21 cellular contexts compared by ENCODE assay signal in genomic region chr19:16655727-16656126, GRCh38. TPM values are rescaled to one million over a fixed set of nuclear protein-coding genes. Genes with fewer than 3 reads are reported as not detected.
DNase-seq lines count a peak whose midpoint lies in the region; ATAC-seq and TF ChIP-seq lines count a peak whose summit lies in the region.
"Had no signal": no experiment of that assay in that cellular context is flagged by ENCODE, and none has a peak within 500 bp of the region (broad histone marks: within the 10 kb centered on the region; RNA-seq: fewer than 3 reads in every experiment).

No MANE protein-coding gene starts in this region.

- H3K9me3 Mint-ChIP-seq in activated T-cell treated with anti-CD3 and anti-CD28 coated beads, Interleukin-2, amount 50 U/mL, for 24 hours: no peaks in the 10 kb centered on the region
- H3K9me3 Mint-ChIP-seq in activated T-cell treated with anti-CD3 and anti-CD28 coated beads, Interleukin-2, amount 50 U/mL, for 72 hours: no peaks in the 10 kb centered on the region
- no peaks in the 10 kb centered on the region for H3K9me3 Mint-ChIP-seq in neural progenitor cell
- no peaks in the 10 kb centered on the region for H3K9me3 Mint-ChIP-seq in activated naive CD8-positive, alpha-beta T cell treated with anti-CD3 and anti-CD28 coated beads, Interleukin-2, amount 50 U/mL, for 24 hours
- H3K9me3 Mint-ChIP-seq: CD4-positive, alpha-beta memory T cell had no signal

- peaks cover 44% of the 10 kb centered on the region for H3K79me2 ChIP-seq in neural progenitor cell (ENCODE audit: low read depth)

- no peak for DNase-seq in activated T-cell treated with anti-CD3 and anti-CD28 coated beads, Interleukin-2, amount 50 U/mL, for 24 hours
- DNase-seq in activated T-cell treated with anti-CD3 and anti-CD28 coated beads, Interleukin-2, amount 50 U/mL, for 72 hours: no peak
- DNase-seq in neural progenitor cell (ENCODE audit: low spot score) (no peak), DMS114 treated with DMSO at 0.1 percent for 48 hours (lab: John Stamatoyannopoulos, UW; ENCODE audit: unreplicated experiment) (no peak)
- no peak for DNase-seq in activated naive CD8-positive, alpha-beta T cell treated with anti-CD3 and anti-CD28 coated beads, Interleukin-2, amount 50 U/mL, for 24 hours
- DNase-seq: 8988T; ACHN; AML-193; BE2C; Calu3; CD4-positive, alpha-beta memory T cell; COR-L47; DMS 273 treated with DMSO at 0.1 percent for 48 hours; DMS53; DMS79 treated with DMSO at 0.1 percent for 48 hours; H7; HCEC 1CT had no signal

- peaks cover 51% of the 10 kb centered on the region for H4K20me1 ChIP-seq in neural progenitor cell (ENCODE audit: low read depth)

- H3K9ac ChIP-seq in neural progenitor cell: peak overlapping the region; percentile 4

- TF ChIP-seq CTCF in VCaP (conservative IDR thresholded peaks at IDR 0.05): no peak
- no peak for TF ChIP-seq CTCF in neural progenitor cell (IDR thresholded peaks at IDR 0.05)

- peaks cover 35% of the 10 kb centered on the region for H3K4me1 Mint-ChIP-seq in activated T-cell treated with anti-CD3 and anti-CD28 coated beads, Interleukin-2, amount 50 U/mL, for 24 hours (ENCODE audit: low read depth)
- H3K4me1 Mint-ChIP-seq in activated T-cell treated with anti-CD3 and anti-CD28 coated beads, Interleukin-2, amount 50 U/mL, for 72 hours (ENCODE audit: low read depth): peaks cover 30% of the 10 kb centered on the region
- peaks cover 7% of the 10 kb centered on the region for H3K4me1 Mint-ChIP-seq in neural progenitor cell
- peaks cover 24% of the 10 kb centered on the region for H3K4me1 Mint-ChIP-seq in activated naive CD8-positive, alpha-beta T cell treated with anti-CD3 and anti-CD28 coated beads, Interleukin-2, amount 50 U/mL, for 24 hours

- no peak overlapping the region for H2AFZ ChIP-seq in neural progenitor cell (replicated peaks)

- H3K27ac ChIP-seq in VCaP (peak overlapping the region; percentile 94), neural progenitor cell (no peak overlapping the region)
- H3K27ac ChIP-seq: A549; BLaER1 treated with 17β-estradiol and CSF1 and Interleukin-3, amounts not matched to agents 10 nM and 100 nM had no signal

- peak overlapping the region; percentile 37 for H3K27ac Mint-ChIP-seq in activated T-cell treated with anti-CD3 and anti-CD28 coated beads, Interleukin-2, amount 50 U/mL, for 24 hours
- no peak overlapping the region for H3K27ac Mint-ChIP-seq in activated T-cell treated with anti-CD3 and anti-CD28 coated beads, Interleukin-2, amount 50 U/mL, for 72 hours
- H3K27ac Mint-ChIP-seq in neural progenitor cell: no peak overlapping the region
- H3K27ac Mint-ChIP-seq in activated naive CD8-positive, alpha-beta T cell treated with anti-CD3 and anti-CD28 coated beads, Interleukin-2, amount 50 U/mL, for 24 hours: no peak overlapping the region

- H3K27me3 Mint-ChIP-seq in activated T-cell treated with anti-CD3 and anti-CD28 coated beads, Interleukin-2, amount 50 U/mL, for 24 hours: no peaks in the 10 kb centered on the region
- no peaks in the 10 kb centered on the region for H3K27me3 Mint-ChIP-seq in activated T-cell treated with anti-CD3 and anti-CD28 coated beads, Interleukin-2, amount 50 U/mL, for 72 hours (ENCODE audit: low read depth)
- H3K27me3 Mint-ChIP-seq in neural progenitor cell (ENCODE audit: insufficient read depth, low read depth): peaks cover 3% of the 10 kb centered on the region
- H3K27me3 Mint-ChIP-seq in activated naive CD8-positive, alpha-beta T cell treated with anti-CD3 and anti-CD28 coated beads, Interleukin-2, amount 50 U/mL, for 24 hours: no peaks in the 10 kb centered on the region
- H3K27me3 Mint-ChIP-seq: CD4-positive, alpha-beta memory T cell had no signal

- peaks cover 5% of the 10 kb centered on the region for H3K4me1 ChIP-seq in neural progenitor cell
- H3K4me1 ChIP-seq: BE2C had no signal

- no peak overlapping the region for H3K4me3 ChIP-seq in neural progenitor cell
- H3K4me3 ChIP-seq: A549; BLaER1 treated with 17β-estradiol and CSF1 and Interleukin-3, amounts not matched to agents 10 nM and 100 nM had no signal

- no peak for ATAC-seq in activated T-cell treated with anti-CD3 and anti-CD28 coated beads, Interleukin-2, amount 50 U/mL, for 72 hours (replicated peaks in 1 of 2)
- no peak for ATAC-seq in activated naive CD8-positive, alpha-beta T cell treated with anti-CD3 and anti-CD28 coated beads, Interleukin-2, amount 50 U/mL, for 24 hours
- ATAC-seq: A549 had no signal

- H3K4me3 Mint-ChIP-seq in activated T-cell treated with anti-CD3 and anti-CD28 coated beads, Interleukin-2, amount 50 U/mL, for 24 hours: no peak overlapping the region
- H3K4me3 Mint-ChIP-seq in activated T-cell treated with anti-CD3 and anti-CD28 coated beads, Interleukin-2, amount 50 U/mL, for 72 hours: no peak overlapping the region
- no peak overlapping the region for H3K4me3 Mint-ChIP-seq in neural progenitor cell
- no peak overlapping the region for H3K4me3 Mint-ChIP-seq in activated naive CD8-positive, alpha-beta T cell treated with anti-CD3 and anti-CD28 coated beads, Interleukin-2, amount 50 U/mL, for 24 hours
- H3K4me3 Mint-ChIP-seq: CD14-positive monocyte had no signal

- H3K27me3 ChIP-seq in neural progenitor cell: peaks cover 5% of the 10 kb centered on the region
- H3K27me3 ChIP-seq: BE2C; BLaER1 treated with 17β-estradiol and CSF1 and Interleukin-3, amounts not matched to agents 10 nM and 100 nM had no signal

- H3K4me2 ChIP-seq in neural progenitor cell: no peak overlapping the region
- H3K4me2 ChIP-seq: A549; BLaER1 treated with 17β-estradiol and CSF1 and Interleukin-3, amounts not matched to agents 10 nM and 100 nM had no signal

- peaks cover 88% of the 10 kb centered on the region for H3K36me3 Mint-ChIP-seq in activated T-cell treated with anti-CD3 and anti-CD28 coated beads, Interleukin-2, amount 50 U/mL, for 24 hours (ENCODE audit: low read depth)
- H3K36me3 Mint-ChIP-seq in activated T-cell treated with anti-CD3 and anti-CD28 coated beads, Interleukin-2, amount 50 U/mL, for 72 hours (ENCODE audit: insufficient read depth in 2 of 2): peaks cover 16 to 29% of the 10 kb centered on the region in 2 donors
- H3K36me3 Mint-ChIP-seq in neural progenitor cell: peaks cover 39% of the 10 kb centered on the region
- peaks cover 48% of the 10 kb centered on the region for H3K36me3 Mint-ChIP-seq in activated naive CD8-positive, alpha-beta T cell treated with anti-CD3 and anti-CD28 coated beads, Interleukin-2, amount 50 U/mL, for 24 hours (ENCODE audit: low read depth)

- peaks cover 8% of the 10 kb centered on the region for H3K36me3 ChIP-seq in neural progenitor cell

- H3F3A ChIP-seq in neural progenitor cell (ENCODE audit: low read depth): no peaks in the 10 kb centered on the region

- H3K9me3 ChIP-seq in neural progenitor cell (ENCODE audit: low read depth): no peaks in the 10 kb centered on the region
- H3K9me3 ChIP-seq: A549; BE2C; BLaER1 treated with 17β-estradiol and CSF1 and Interleukin-3, amounts not matched to agents 10 nM and 100 nM had no signal

RNA-seq across cellular contexts. Expression of gene SMIM7, which starts 4.2 kb away (rescaled TPM):
- 10 to 100 TPM; 75.8 to 81.1 TPM for total RNA-seq in activated T-cell treated with anti-CD3 and anti-CD28 coated beads, Interleukin-2, amount 50 U/mL, for 72 hours
- total RNA-seq in neural progenitor cell (ENCODE audit: low replicate concordance): 65.3 and 105 TPM in 2 replicates

RNA-seq across cellular contexts. Expression of gene TMEM38A, which starts 5.2 kb away (rescaled TPM):
- 1 to 10 TPM; 1.6 to 2.6 TPM for total RNA-seq in activated T-cell treated with anti-CD3 and anti-CD28 coated beads, Interleukin-2, amount 50 U/mL, for 72 hours
- total RNA-seq in neural progenitor cell (ENCODE audit: low replicate concordance): 0.36 and 1.5 TPM in 2 replicates

RNA-seq across cellular contexts. Expression of gene MED26, which starts 27.7 kb away (rescaled TPM):
- 10 to 100 TPM; 18.6 to 20.2 TPM for total RNA-seq in activated T-cell treated with anti-CD3 and anti-CD28 coated beads, Interleukin-2, amount 50 U/mL, for 72 hours
- 7.4 and 8.6 TPM in 2 replicates for total RNA-seq in neural progenitor cell (ENCODE audit: low replicate concordance)
